In the genomic region with DNA sequence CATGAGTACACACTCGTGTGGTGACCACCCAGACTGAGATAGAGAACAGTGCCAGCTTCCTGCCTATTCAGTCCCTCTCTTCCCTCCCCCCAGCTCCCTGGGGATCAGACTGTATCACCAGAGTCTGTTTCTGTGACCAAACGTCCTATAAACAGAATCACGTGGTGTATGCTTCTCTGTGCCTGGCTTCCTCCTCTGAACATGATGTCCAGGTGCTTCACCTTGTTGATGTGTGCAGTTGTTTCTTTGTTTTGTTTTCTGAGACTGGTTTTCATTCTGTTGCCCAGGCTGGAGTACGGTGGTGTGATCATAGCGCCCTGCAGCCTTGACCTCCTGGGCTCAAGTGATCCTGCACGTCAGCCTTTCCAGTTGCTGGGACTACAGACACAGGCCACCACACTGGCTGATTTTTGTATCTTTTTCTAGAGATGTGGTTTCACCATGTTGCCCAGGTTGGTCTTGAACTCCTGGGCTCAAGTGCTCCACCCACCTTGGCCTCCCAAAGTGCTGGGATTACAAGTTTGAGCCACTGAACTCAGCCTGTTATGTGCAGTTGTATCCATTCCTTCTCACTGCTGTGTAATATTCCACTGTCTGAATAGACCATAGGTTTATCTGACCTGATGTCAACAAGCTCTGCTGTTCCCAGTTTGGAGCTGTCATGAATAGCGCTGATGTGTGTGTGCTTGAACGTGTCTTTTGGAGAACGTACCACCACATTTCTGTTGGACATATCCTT, we compare ENCODE assay signal across 1 cellular context.
TF ChIP-seq lines count a peak whose summit lies in the region.

No MANE protein-coding gene starts in this region.

TF ChIP-seq in K562, 482 proteins besides CTCF, POLR2A, EP300 and RAD21:
- TF ChIP-seq, protein P1, sequence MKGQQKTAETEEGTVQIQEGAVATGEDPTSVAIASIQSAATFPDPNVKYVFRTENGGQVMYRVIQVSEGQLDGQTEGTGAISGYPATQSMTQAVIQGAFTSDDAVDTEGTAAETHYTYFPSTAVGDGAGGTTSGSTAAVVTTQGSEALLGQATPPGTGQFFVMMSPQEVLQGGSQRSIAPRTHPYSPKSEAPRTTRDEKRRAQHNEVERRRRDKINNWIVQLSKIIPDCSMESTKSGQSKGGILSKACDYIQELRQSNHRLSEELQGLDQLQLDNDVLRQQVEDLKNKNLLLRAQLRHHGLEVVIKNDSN (CRISPR knock-in tag; IDR thresholded peaks at IDR 0.05): peak; percentile 48; the same call in 1 of the 2 replicates
- TF ChIP-seq ZNF146 (CRISPR knock-in tag; IDR thresholded peaks at IDR 0.05; ENCODE audit: unreplicated experiment) (peak; percentile 65), TOE1 (IDR thresholded peaks at IDR 0.05; ENCODE audit: borderline replicate concordance) (peak; percentile 42; the same call in 1 of the 2 replicates), TOE1 (CRISPR knock-in tag; IDR thresholded peaks at IDR 0.05; ENCODE audit: borderline replicate concordance, low read depth) (no peak), ZNF436 (CRISPR knock-in tag; IDR thresholded peaks at IDR 0.05) (no peak), RAD51 (IDR thresholded peaks at IDR 0.05; ENCODE audit: borderline replicate concordance, low read depth) (peak; percentile 42; the same call in 1 of the 2 replicates), NELFE (IDR thresholded peaks at IDR 0.05; ENCODE audit: insufficient read depth, insufficient read length) (no peak)
- TF ChIP-seq, protein P2, sequence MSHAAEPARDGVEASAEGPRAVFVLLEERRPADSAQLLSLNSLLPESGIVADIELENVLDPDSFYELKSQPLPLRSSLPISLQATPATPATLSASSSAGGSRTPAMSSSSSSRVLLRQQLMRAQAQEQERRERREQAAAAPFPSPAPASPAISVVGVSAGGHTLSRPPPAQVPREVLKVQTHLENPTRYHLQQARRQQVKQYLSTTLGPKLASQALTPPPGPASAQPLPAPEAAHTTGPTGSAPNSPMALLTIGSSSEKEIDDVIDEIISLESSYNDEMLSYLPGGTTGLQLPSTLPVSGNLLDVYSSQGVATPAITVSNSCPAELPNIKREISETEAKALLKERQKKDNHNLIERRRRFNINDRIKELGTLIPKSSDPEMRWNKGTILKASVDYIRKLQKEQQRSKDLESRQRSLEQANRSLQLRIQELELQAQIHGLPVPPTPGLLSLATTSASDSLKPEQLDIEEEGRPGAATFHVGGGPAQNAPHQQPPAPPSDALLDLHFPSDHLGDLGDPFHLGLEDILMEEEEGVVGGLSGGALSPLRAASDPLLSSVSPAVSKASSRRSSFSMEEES (CRISPR knock-in tag; IDR thresholded peaks at IDR 0.05): peak; percentile 69
TF ChIP-seq in K562: peak in this region for 5.
